1 cellular context compared by ENCODE assay signal in the genomic region with DNA sequence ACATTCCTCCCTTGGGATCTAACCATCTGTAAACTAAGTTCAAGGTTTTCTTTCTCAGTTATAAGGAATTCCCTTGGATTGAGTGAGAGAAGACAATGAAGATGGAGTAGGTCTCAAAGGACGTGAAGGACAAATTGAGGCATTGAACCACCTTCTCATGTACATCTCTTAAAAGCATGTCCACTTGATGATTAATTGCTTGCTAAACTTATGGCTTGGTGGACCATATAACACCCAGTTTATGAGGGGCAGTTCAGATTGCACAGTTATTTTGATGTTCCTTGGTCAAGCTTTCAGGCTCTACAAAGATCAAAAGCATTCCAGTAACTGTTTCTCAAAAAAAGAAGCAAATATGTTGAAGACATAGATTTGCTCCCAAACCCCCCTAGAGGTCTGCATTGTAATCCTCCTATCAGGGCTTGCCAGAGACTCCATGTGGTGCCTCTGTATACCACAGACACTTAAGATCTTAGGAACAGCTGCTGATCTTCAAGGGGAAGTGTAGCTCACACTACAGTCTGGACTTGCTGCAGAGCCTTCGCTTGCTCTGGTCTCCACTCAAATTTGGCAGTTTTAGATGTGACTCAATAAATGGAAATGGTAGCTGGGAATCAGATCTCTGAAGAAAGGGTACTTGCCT.
TF ChIP-seq lines count a peak whose summit lies in the region.

No MANE protein-coding gene starts in this region.

TF ChIP-seq in HCT116, 20 proteins besides CTCF, POLR2A, EP300 and RAD21 (continued from another document):
- no peak for TF ChIP-seq ZBTB33 (IDR thresholded peaks at IDR 0.05; ENCODE audit: extremely low read depth, insufficient replicate concordance, low read length)
- TF ChIP-seq EZH2 (IDR thresholded peaks at IDR 0.05) = no peak
